In genomic region chr12:14716848-14717444, GRCh38 we compare ENCODE assay signal across 8 cellular contexts.
DNase-seq lines count a peak whose midpoint lies in the region; ATAC-seq and TF ChIP-seq lines count a peak whose summit lies in the region.

No MANE protein-coding gene starts in this region.

- peak; percentile 80 for ATAC-seq in GM18511 (IDR thresholded peaks at IDR 0.05; ENCODE audit: unreplicated experiment)
- ATAC-seq in HG03432 (IDR thresholded peaks at IDR 0.05; ENCODE audit: unreplicated experiment) = peak; percentile 79
- ATAC-seq in HG03439 (IDR thresholded peaks at IDR 0.05; ENCODE audit: unreplicated experiment) = no peak

- in situ Hi-C loops in astrocyte of the spinal cord (cut with HindIII; ENCODE audit: low sequenced_read_pairs) = no loop called here

- TF ChIP-seq CTCF in astrocyte of the spinal cord (IDR thresholded peaks at IDR 0.05; ENCODE audit: low read depth, low read length) = peak; percentile 54

- DNase-seq in AG08395 (ENCODE audit: low spot score) (peak; percentile 29), SKM-1 (lab: John Stamatoyannopoulos, UW; ENCODE audit: unreplicated experiment) (peak; percentile 5), astrocyte of the spinal cord (ENCODE audit: low read depth, low spot score) (peak; percentile 37), islet precursor cell (peak; percentile 81)
- peak; percentile 23 for DNase-seq in stimulated activated CD8-positive, alpha-beta memory T cell treated with anti-CD3 and anti-CD28 coated beads, Interleukin-12 subunit alpha, Interleukin-12 subunit beta, amount 100 ng/mL, for 1 hour (ENCODE audit: low read depth)

- no peak overlapping the region for H3K4me3 ChIP-seq in astrocyte of the spinal cord (ENCODE audit: low read depth, low read length)

Comparison
In these comparisons a context has a peak if more than half of its experiments do, and no peak if none do; other contexts are left out.
1. DNase-seq: peak in every context shown above with its lines; median percentile 81 in islet precursor cell; 37 in astrocyte of the spinal cord; 29 in AG08395; 23 in stimulated activated CD8-positive, alpha-beta memory T cell treated with anti-CD3 and anti-CD28 coated beads, Interleukin-12 subunit alpha, Interleukin-12 subunit beta, amount 100 ng/mL, for 1 hour; 5 in SKM-1.